ENCODE assay signal across 11 cellular contexts in the genomic region with DNA sequence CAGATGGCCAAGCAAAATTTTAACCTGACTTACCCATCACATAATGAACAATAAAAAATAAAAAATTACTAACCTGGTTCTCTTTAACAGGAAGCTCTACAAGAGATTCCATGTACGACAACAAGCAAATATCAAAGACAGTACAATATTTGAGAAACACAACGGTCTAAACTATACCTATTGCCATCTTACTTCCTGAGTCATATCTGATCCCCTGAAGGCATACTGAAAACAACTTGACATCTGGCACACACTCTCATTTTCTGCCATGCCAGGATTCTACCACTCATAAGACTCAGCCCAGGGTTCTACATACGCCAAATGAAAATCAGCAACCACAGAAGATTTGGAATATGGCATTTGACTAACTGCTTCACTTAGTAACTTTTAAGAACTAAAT. TPM values are rescaled to one million over a fixed set of nuclear protein-coding genes. Genes with fewer than 3 reads are reported as not detected.
DNase-seq lines count a peak whose midpoint lies in the region; ATAC-seq, FAIRE-seq and TF ChIP-seq lines count a peak whose summit lies in the region.
"Had no signal": no experiment of that assay in that cellular context is flagged by ENCODE, and none has a peak within 500 bp of the region (broad histone marks: within the 10 kb centered on the region; RNA-seq: fewer than 3 reads in every experiment).

No MANE protein-coding gene starts in this region.

- peak overlapping the region; percentile 72 for H3K27ac Mint-ChIP-seq in CD4-positive, alpha-beta T cell
- peak overlapping the region; percentile 32 for H3K27ac Mint-ChIP-seq in T-helper 1 cell treated with Interleukin-12 subunit alpha and Interleukin-12 subunit beta and Interleukin-4 antibody, amounts not matched to agents 30 μg/mL and 1 μg/mL, for 36 hours

- TF ChIP-seq POLR2A in endothelial cell of umbilical vein (IDR thresholded peaks at IDR 0.05; ENCODE audit: low read depth, low read length) = no peak

- no peak overlapping the region for H3K9ac ChIP-seq in endothelial cell of umbilical vein (replicated peaks; ENCODE audit: extremely low read depth, insufficient read depth, low read length)

- H3K4me1 ChIP-seq in endothelial cell of umbilical vein (ENCODE audit: control insufficient read depth, extremely low read depth, insufficient read depth, low read length) = peaks cover 35% of the 10 kb centered on the region

- no peaks in the 10 kb centered on the region for H3K27me3 Mint-ChIP-seq in CD4-positive, alpha-beta T cell
- no peaks in the 10 kb centered on the region for H3K27me3 Mint-ChIP-seq in T-helper 1 cell treated with Interleukin-12 subunit alpha and Interleukin-12 subunit beta and Interleukin-4 antibody, amounts not matched to agents 30 μg/mL and 1 μg/mL, for 36 hours (ENCODE audit: low read depth)

- no peaks in the 10 kb centered on the region for H3K9me3 ChIP-seq in CD4-positive, alpha-beta T cell (ENCODE audit: control insufficient read depth, low read length)
- H3K9me3 ChIP-seq in endothelial cell of umbilical vein (replicated peaks; ENCODE audit: control insufficient read depth, insufficient read depth, low read length) = no peaks in the 10 kb centered on the region

- H3K36me3 Mint-ChIP-seq in CD4-positive, alpha-beta T cell (ENCODE audit: low read depth) = peaks cover 12% of the 10 kb centered on the region
- peaks cover 7% of the 10 kb centered on the region for H3K36me3 Mint-ChIP-seq in T-helper 1 cell treated with Interleukin-12 subunit alpha and Interleukin-12 subunit beta and Interleukin-4 antibody, amounts not matched to agents 30 μg/mL and 1 μg/mL, for 36 hours (ENCODE audit: low read depth)

- CTCF ChIA-PET in CD4-positive, alpha-beta T cell (lab: Charles Lee) = interaction anchor here (0.7 to 1.2 kb wide), 2 partner anchors 13 to 235 kb away, joined by 3 to 4 read pairs; no protein-coding TSS in a partner anchor
- CTCF ChIA-PET in endothelial cell of umbilical vein (lab: Charles Lee) = interaction anchor here (1.0 to 2.9 kb wide), 2 partner anchors 9 to 14 kb away, joined by 4 to 10 read pairs; partner anchors contain the start of gene DENND5A

- peak overlapping the region; percentile 52 for H3K4me2 ChIP-seq in endothelial cell of umbilical vein (ENCODE audit: insufficient read depth, low read length)

- no TSS peak for BruUV-seq in endothelial cell of umbilical vein (replicated peaks; lab: Mats Ljungman, UMichigan)

- H2AFZ ChIP-seq in endothelial cell of umbilical vein (ENCODE audit: low read depth, low read length) = no peak overlapping the region

- H3K36me3 ChIP-seq in endothelial cell of umbilical vein (ENCODE audit: control insufficient read depth in 2 of 2, extremely low read depth in 1 of 2, insufficient read depth in 2 of 2, low read length in 2 of 2) = no peaks in the 10 kb centered on the region

- H4K20me1 ChIP-seq in endothelial cell of umbilical vein (replicated peaks; ENCODE audit: control insufficient read depth, extremely low read depth, insufficient read depth, low read length) = no peaks in the 10 kb centered on the region

- H3K9me3 Mint-ChIP-seq in CD4-positive, alpha-beta T cell = no peaks in the 10 kb centered on the region
- no peaks in the 10 kb centered on the region for H3K9me3 Mint-ChIP-seq in T-helper 1 cell treated with Interleukin-12 subunit alpha and Interleukin-12 subunit beta and Interleukin-4 antibody, amounts not matched to agents 30 μg/mL and 1 μg/mL, for 36 hours

- peak overlapping the region; percentile 39 for H3K4me3 Mint-ChIP-seq in CD4-positive, alpha-beta T cell
- H3K4me3 Mint-ChIP-seq in T-helper 1 cell treated with Interleukin-12 subunit alpha and Interleukin-12 subunit beta and Interleukin-4 antibody, amounts not matched to agents 30 μg/mL and 1 μg/mL, for 36 hours = peak overlapping the region; percentile 38

- DNase-seq in CD4-positive, alpha-beta T cell = no peak
- DNase-seq in EL (peak; percentile 25), endothelial cell of umbilical vein (ENCODE audit: low read depth, low spot score) (no peak), ACHN (no peak)
- no peak for DNase-seq in stimulated activated CD8-positive, alpha-beta memory T cell treated with anti-CD3 and anti-CD28 coated beads, Interleukin-4, amount 100 ng/mL, for 48 hours
- DNase-seq: activated effector memory CD4-positive, alpha-beta T cell treated with Interleukin-2 at 50 U/mL for 16 hours; C1 segment of cervical spinal cord had no signal

- TF ChIP-seq CTCF in CD4-positive, alpha-beta T cell (IDR thresholded peaks at IDR 0.05) = no peak
- TF ChIP-seq CTCF in endothelial cell of umbilical vein (IDR thresholded peaks at IDR 0.05; ENCODE audit: extremely low read depth in 1 of 2, insufficient read depth in 1 of 2, low read depth in 1 of 2, low read length in 2 of 2) = no peak

- FAIRE-seq in endothelial cell of umbilical vein (lab: Jason Lieb, UNC) = no peak
- FAIRE-seq: endometrium had no signal

- dilution Hi-C loops in endothelial cell of umbilical vein (cut with MboI; ENCODE audit: extremely low pct_ligation_motif_present, low sequenced_read_pairs) = no loop called here

- peaks cover 67% of the 10 kb centered on the region for H3K4me1 Mint-ChIP-seq in CD4-positive, alpha-beta T cell (ENCODE audit: low read depth)
- H3K4me1 Mint-ChIP-seq in T-helper 1 cell treated with Interleukin-12 subunit alpha and Interleukin-12 subunit beta and Interleukin-4 antibody, amounts not matched to agents 30 μg/mL and 1 μg/mL, for 36 hours (ENCODE audit: low read depth) = peaks cover 44% of the 10 kb centered on the region

- peaks cover 3% of the 10 kb centered on the region for H3K9me1 ChIP-seq in endothelial cell of umbilical vein (replicated peaks; ENCODE audit: control insufficient read depth, extremely low read depth, insufficient read depth, low read length)

- POLR2A ChIA-PET in CD4-positive, alpha-beta T cell (lab: Charles Lee) = interaction anchor here (1.0 to 3.7 kb wide), 7 partner anchors 10 to 209 kb away, joined by 4 to 33 read pairs (median 10); partner anchors contain the start of genes DENND5A, TMEM41B and ZNF143
- POLR2A ChIA-PET in endothelial cell of umbilical vein (lab: Charles Lee) = no interaction called here

- peaks cover 90% of the 10 kb centered on the region for H3K79me2 ChIP-seq in endothelial cell of umbilical vein (ENCODE audit: control insufficient read depth, insufficient read depth, low read length)

- no peak overlapping the region for H3K4me3 ChIP-seq in endothelial cell of umbilical vein (replicated peaks in 1 of 3; ENCODE audit: insufficient read depth in 1 of 3, low read depth in 1 of 3, low read length in 3 of 3)

- no peaks in the 10 kb centered on the region for H3K27me3 ChIP-seq in CD4-positive, alpha-beta T cell (ENCODE audit: control insufficient read depth, insufficient read depth, low read length)
- no peaks in the 10 kb centered on the region for H3K27me3 ChIP-seq in endothelial cell of umbilical vein (ENCODE audit: control insufficient read depth in 2 of 2, insufficient read depth in 2 of 2, low read length in 2 of 2)

- in situ Hi-C loops in ACHN (cut with HindIII; ENCODE audit: low pct_ligation_motif_present, low pct_unique_long_range_greater_than_20kb, low sequenced_read_pairs) = no loop called here

- intact Hi-C loops in CD4-positive, alpha-beta T cell (cut with DNase I, micrococcal nuclease) = loop anchor here in 1 of 2 experiments (2.0 to 5.0 kb wide), 2 partner anchors 13 to 211 kb away; partner anchors contain the start of genes DENND5A and ZNF143
- intact Hi-C loops in endothelial cell of umbilical vein (cut with micrococcal nuclease) = loop anchor here (5.0 kb wide), 1 partner anchor 49 kb away; no protein-coding TSS in a partner anchor

- peak; percentile 43 for ATAC-seq in CD4-positive, alpha-beta T cell (ENCODE audit: poor library complexity)
- no peak for ATAC-seq in GM21825 (IDR thresholded peaks at IDR 0.05; ENCODE audit: unreplicated experiment)
- no peak for ATAC-seq in esophagus mucosa

- no peak overlapping the region for H3K27ac ChIP-seq in CD4-positive, alpha-beta T cell (ENCODE audit: low read depth, low read length)
- H3K27ac ChIP-seq in endothelial cell of umbilical vein (ENCODE audit: insufficient read depth, low read depth, low read length) = no peak overlapping the region

TF ChIP-seq in endothelial cell of umbilical vein, 7 proteins besides CTCF, POLR2A, EP300 and RAD21:
- TF ChIP-seq POLR2AphosphoS5 (IDR thresholded peaks at IDR 0.05; ENCODE audit: insufficient read depth, low read depth, low read length) (no peak), FOS (IDR thresholded peaks at IDR 0.05; ENCODE audit: borderline replicate concordance, insufficient read depth, low read length) (no peak), EZH2 (IDR thresholded peaks at IDR 0.05; ENCODE audit: borderline replicate concordance, low read depth, low read length, severe bottlenecking) (no peak), MYC (IDR thresholded peaks at IDR 0.05; ENCODE audit: low read depth, low read length) (no peak), GATA2 (IDR thresholded peaks at IDR 0.05; ENCODE audit: insufficient read depth, insufficient read length, low read depth, low read length) (no peak), JUN (IDR thresholded peaks at IDR 0.05; ENCODE audit: borderline replicate concordance, insufficient read depth, insufficient read length, low read depth) (no peak)
- TF ChIP-seq, protein P1, sequence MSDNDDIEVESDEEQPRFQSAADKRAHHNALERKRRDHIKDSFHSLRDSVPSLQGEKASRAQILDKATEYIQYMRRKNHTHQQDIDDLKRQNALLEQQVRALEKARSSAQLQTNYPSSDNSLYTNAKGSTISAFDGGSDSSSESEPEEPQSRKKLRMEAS (IDR thresholded peaks at IDR 0.05; ENCODE audit: insufficient read depth, insufficient read length) = no peak

RNA-seq across cellular contexts. Expression of gene DENND5A, which starts 13.8 kb away (rescaled TPM):
- total RNA-seq in CD4-positive, alpha-beta T cell = 100 to 1,000 TPM; 101 to 103 TPM
- total RNA-seq in endothelial cell of umbilical vein (116 and 117 TPM in 2 replicates), esophagus mucosa (13.2 TPM)
- 220 and 237 TPM in 2 replicates for polyA plus RNA-seq in endothelial cell of umbilical vein
- polyA plus RNA-seq in endothelial cell of umbilical vein (2011; cell fraction: cytosol; rRNA removed) = 160 and 189 TPM in 2 replicates
- polyA plus RNA-seq in endothelial cell of umbilical vein (2011; cell fraction: nucleus; rRNA removed) = 313 and 349 TPM in 2 replicates
- 86.2 and 99.2 TPM in 2 replicates for polyA plus RNA-seq in endothelial cell of umbilical vein (2012)
- 501 and 575 TPM in 2 replicates for polyA minus RNA-seq in endothelial cell of umbilical vein
- polyA minus RNA-seq in endothelial cell of umbilical vein (2011; cell fraction: cytosol; rRNA and poly(A)+ RNA removed) = 70.1 TPM
- 253 and 436 TPM in 2 replicates for polyA minus RNA-seq in endothelial cell of umbilical vein (2011; cell fraction: nucleus; rRNA and poly(A)+ RNA removed)
